Comparison of ENCODE assay signal across 20 cellular contexts in genomic region chr1:7329868-7330615, GRCh38.
"Had no signal": no experiment of that assay in that cellular context is flagged by ENCODE, and none has a peak within 500 bp of the region (broad histone marks: within the 10 kb centered on the region; RNA-seq: fewer than 3 reads in every experiment).

No MANE protein-coding gene starts in this region.

- H3K4me1 ChIP-seq: prostate gland had no signal

- H2AFZ ChIP-seq: parathyroid adenoma had no signal

- H3K9me3 ChIP-seq: lower lobe of right lung, prostate gland, right lobe of liver, suprapubic skin, thyroid gland, upper lobe of right lung had no signal

- H3K9ac ChIP-seq: parathyroid adenoma had no signal

- H3K36me3 ChIP-seq: heart right ventricle, left ventricle myocardium inferior, lower lobe of right lung, prostate gland, right lobe of liver, suprapubic skin, thyroid gland, upper lobe of right lung had no signal

- H3K27ac ChIP-seq: heart right ventricle, left ventricle myocardium inferior, lower lobe of right lung, parathyroid adenoma, prostate gland, right lobe of liver, suprapubic skin, thyroid gland, upper lobe of right lung had no signal

- H3K4me1 Mint-ChIP-seq: naive B cell; stimulated activated effector memory CD8-positive, alpha-beta T cell treated with anti-CD3 and anti-CD28 coated beads, Interleukin-12 subunit alpha, Interleukin-12 subunit beta, amount 100 ng/mL, for 72 hours had no signal

- ATAC-seq: heart right ventricle; lower lobe of right lung; right lobe of liver; stimulated activated effector memory CD8-positive, alpha-beta T cell treated with anti-CD3 and anti-CD28 coated beads, Interleukin-12 subunit alpha, Interleukin-12 subunit beta, amount 100 ng/mL, for 72 hours; stimulated activated naive CD8-positive, alpha-beta T cell treated with anti-CD3 and anti-CD28 coated beads, Interleukin-15, Interleukin-2, amounts not matched to agents 100 U/mL and 50 U/mL, for 24 hours; upper lobe of right lung had no signal

- H3K4me3 ChIP-seq: heart right ventricle, left ventricle myocardium inferior, lower lobe of right lung, prostate gland, right lobe of liver, suprapubic skin, thyroid gland, upper lobe of right lung had no signal

- H3K4me3 Mint-ChIP-seq: nephron; stimulated activated effector memory CD8-positive, alpha-beta T cell treated with anti-CD3 and anti-CD28 coated beads, Interleukin-12 subunit alpha, Interleukin-12 subunit beta, amount 100 ng/mL, for 72 hours had no signal

- H3K36me3 Mint-ChIP-seq: stimulated activated effector memory CD8-positive, alpha-beta T cell treated with anti-CD3 and anti-CD28 coated beads, Interleukin-12 subunit alpha, Interleukin-12 subunit beta, amount 100 ng/mL, for 72 hours had no signal

- DNase-seq: dermis blood vessel endothelial cell; effector CD4-positive, alpha-beta T cell; heart right ventricle; hypothalamus; left ventricle myocardium inferior; lower lobe of right lung; mesendoderm; naive B cell; occipital lobe; right lobe of liver; stimulated activated CD4-positive, alpha-beta T cell treated with anti-CD3 and anti-CD28 coated beads, Interleukin-4, amount 100 ng/mL, for 1 hour; stimulated activated CD8-positive, alpha-beta memory T cell treated with anti-CD3 and anti-CD28 coated beads, Interleukin-4, amount 100 ng/mL, for 48 hours; stimulated activated naive CD8-positive, alpha-beta T cell treated with anti-CD3 and anti-CD28 coated beads, Interleukin-15, Interleukin-2, amounts not matched to agents 100 U/mL and 50 U/mL, for 24 hours; thyroid gland; upper lobe of right lung had no signal

- H3K27me3 ChIP-seq: right lobe of liver, thyroid gland had no signal

- H3K79me2 ChIP-seq: parathyroid adenoma had no signal

- H3K27ac Mint-ChIP-seq: naive B cell; nephron; stimulated activated effector memory CD8-positive, alpha-beta T cell treated with anti-CD3 and anti-CD28 coated beads, Interleukin-12 subunit alpha, Interleukin-12 subunit beta, amount 100 ng/mL, for 72 hours had no signal
